Comparison of ENCODE assay signal across 1 cellular context in genomic region chr19:34475975-34476594, GRCh38.
TF ChIP-seq lines count a peak whose summit lies in the region.

No MANE protein-coding gene starts in this region.

TF ChIP-seq in GM23338, 12 proteins besides CTCF, POLR2A, EP300 and RAD21:
- no peak for TF ChIP-seq ZNF114 (CRISPR knock-in tag; IDR thresholded peaks at IDR 0.05)
